In genomic region chr2:164620873-164621760, GRCh38 we compare ENCODE assay signal across 8 cellular contexts. TPM values are rescaled to one million over a fixed set of nuclear protein-coding genes. Genes with fewer than 3 reads are reported as not detected.
DNase-seq lines count a peak whose midpoint lies in the region; ATAC-seq and TF ChIP-seq lines count a peak whose summit lies in the region.

Gene GRB14, minus strand, starts transcription at chr2:164621482. Its CDS starts 173 bp downstream, at chr2:164621309.

- H3K4me3 Mint-ChIP-seq in memory B cell, result peak within 1 kb of the TSS; percentile 78

- H3K27me3 Mint-ChIP-seq in memory B cell, result peaks cover 14% of the 10 kb centered on the region

- peak; percentile 34 for ATAC-seq in memory B cell (ENCODE audit: low read depth)
- ATAC-seq in upper lobe of left lung (ENCODE audit: low FRiP score in 2 of 2), result peak; percentile 73 to 84
- ATAC-seq in GM21381 (IDR thresholded peaks at IDR 0.05; ENCODE audit: unreplicated experiment), result no peak

- peak within 1 kb of the TSS; percentile 11 to 75 (median 59) for H3K4me3 ChIP-seq in upper lobe of left lung

- H3K4me1 ChIP-seq in upper lobe of left lung, result peaks cover 3 to 17% (median 12%) of the 10 kb centered on the region in 4 donors

- H3K27me3 ChIP-seq in upper lobe of left lung, result peaks cover 0 to 12% (median 4%) of the 10 kb centered on the region in 4 donors

- no peaks in the 10 kb centered on the region for H3K9me3 Mint-ChIP-seq in memory B cell

- H3K36me3 ChIP-seq in upper lobe of left lung, result no peaks in the 10 kb centered on the region

- H3K27ac ChIP-seq in upper lobe of left lung, result no peak within 1 kb of the TSS

- 3 to 4% methylated on average over 31 to 40 of the region's 96 CpGs for WGBS in upper lobe of left lung, 2 donors

- peak; percentile 6 to 54 for DNase-seq in SHP77 (lab: John Stamatoyannopoulos, UW)
- DNase-seq in SHP77 treated with DMSO at 0.1 percent for 48 hours (lab: John Stamatoyannopoulos, UW), result no peak
- DNase-seq in NCI-H510A (lab: John Stamatoyannopoulos, UW), result peak; percentile 71
- DNase-seq in ecto neural progenitor cell (ENCODE audit: low spot score), result peak; percentile 74
- DNase-seq in memory B cell (ENCODE audit: low spot score in 2 of 2), result peak in 1 of 2 donors; percentile 11
- DNase-seq in upper lobe of left lung, result peak; percentile 62 to 90
- DNase-seq in activated effector memory CD4-positive, alpha-beta T cell treated with anti-CD3 and anti-CD28 coated beads, Interleukin-2, amount 50 U/mL, for 16 hours, result no peak

- no peak for TF ChIP-seq POLR2A in upper lobe of left lung (IDR thresholded peaks at IDR 0.05)

- no peaks in the 10 kb centered on the region for H3K36me3 Mint-ChIP-seq in memory B cell

- no peak for TF ChIP-seq EP300 in upper lobe of left lung (IDR thresholded peaks at IDR 0.05)

- H3K4me1 Mint-ChIP-seq in memory B cell, result peaks cover 3% of the 10 kb centered on the region

- no peaks in the 10 kb centered on the region for H3K9me3 ChIP-seq in upper lobe of left lung

- no peak within 1 kb of the TSS for H3K27ac Mint-ChIP-seq in memory B cell

- peak in 1 of 6 experiments; percentile 32 for TF ChIP-seq CTCF in upper lobe of left lung (IDR thresholded peaks at IDR 0.05)

RNA-seq across cellular contexts. Expression of gene GRB14, which starts in this region (rescaled TPM):
- total RNA-seq in upper lobe of left lung, result 10 to 100 TPM in 1 of 6 donors, 1 to 10 TPM in 5; 1.4 to 10.5 (median 3.0) TPM

Comparison
In these comparisons a context has a peak if more than half of its experiments do, and no peak if none do; other contexts are left out.
1. DNase-seq: peak in SHP77 (2 of 2), NCI-H510A (single experiment), ecto neural progenitor cell (single experiment) and upper lobe of left lung (2 of 2); none in SHP77 treated with DMSO at 0.1 percent for 48 hours (single experiment) and activated effector memory CD4-positive, alpha-beta T cell treated with anti-CD3 and anti-CD28 coated beads, Interleukin-2, amount 50 U/mL, for 16 hours (single experiment).